In the genomic region with DNA sequence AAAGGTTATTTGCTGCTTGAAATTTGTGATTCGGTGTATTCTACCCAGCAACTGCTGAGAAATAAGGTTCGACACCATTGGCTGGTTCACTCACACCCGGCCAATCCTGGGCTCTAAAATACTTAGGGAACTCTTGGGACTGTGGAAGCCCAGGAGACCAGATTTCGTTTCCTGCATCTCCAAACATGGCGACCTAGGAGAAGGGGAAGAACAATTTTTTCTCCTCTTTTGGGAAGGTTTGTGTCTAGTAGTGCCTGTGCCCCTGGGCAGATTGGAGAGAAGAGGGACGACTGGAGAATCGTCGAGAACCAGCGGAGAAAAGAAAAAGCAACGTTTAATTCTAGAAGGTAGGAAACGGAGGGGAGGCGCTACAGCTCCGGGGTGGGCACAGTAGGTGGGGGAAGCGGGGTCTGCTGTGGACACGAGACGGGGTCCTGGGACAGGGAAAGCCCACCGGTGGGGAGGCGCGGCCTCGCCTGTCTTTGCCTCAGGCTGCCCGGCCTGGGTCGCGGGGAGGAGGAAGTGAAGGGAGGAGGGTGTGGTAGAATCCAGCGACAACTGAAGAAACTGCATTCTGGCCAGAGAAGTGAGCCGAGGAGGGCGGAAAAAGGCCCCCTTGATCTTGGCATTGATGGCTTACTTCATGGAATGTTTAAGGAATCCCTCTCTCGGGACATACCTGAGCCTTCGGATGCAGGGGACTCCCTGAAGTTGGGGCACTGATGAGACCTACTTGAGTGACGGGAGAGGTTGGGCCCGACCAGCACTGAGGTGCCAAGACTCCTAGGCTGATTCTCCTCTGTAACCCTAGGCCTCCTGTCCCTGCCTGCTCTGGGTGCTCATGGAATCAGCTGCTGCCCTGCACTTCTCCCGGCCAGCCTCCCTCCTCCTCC, we compare ENCODE assay signal across 8 cellular contexts. TPM values are rescaled to one million over a fixed set of nuclear protein-coding genes. Genes with fewer than 3 reads are reported as not detected.
DNase-seq lines count a peak whose midpoint lies in the region; ATAC-seq and TF ChIP-seq lines count a peak whose summit lies in the region.

A gene (plus strand): TSS at position 160 of the 893 bp plus-strand sequence. CDS start 682 bp downstream, at position 842.

- peak within 1 kb of the TSS; percentile 96 for H3K4me3 Mint-ChIP-seq in activated naive CD8-positive, alpha-beta T cell treated with anti-CD3 and anti-CD28 coated beads, Interleukin-2, amount 10 ng/mL, durations not matched to agents 7 days and 5 days

- ATAC-seq in HG02623 (IDR thresholded peaks at IDR 0.05; ENCODE audit: unreplicated experiment) = peak; percentile 98
- ATAC-seq in activated naive CD8-positive, alpha-beta T cell treated with anti-CD3 and anti-CD28 coated beads, Interleukin-2, amount 10 ng/mL, durations not matched to agents 7 days and 5 days (ENCODE audit: low read depth) = peak; percentile 97
- peak; percentile 98 for ATAC-seq in omental fat pad (ENCODE audit: low FRiP score)

- H3K9me3 ChIP-seq in tibial artery = no peaks in the 10 kb centered on the region

- no peaks in the 10 kb centered on the region for H3K27me3 Mint-ChIP-seq in activated naive CD8-positive, alpha-beta T cell treated with anti-CD3 and anti-CD28 coated beads, Interleukin-2, amount 10 ng/mL, durations not matched to agents 7 days and 5 days

- peak within 1 kb of the TSS; percentile 90 to 98 for H3K4me3 ChIP-seq in tibial artery

- peak within 1 kb of the TSS; percentile 93 for H3K27ac Mint-ChIP-seq in activated naive CD8-positive, alpha-beta T cell treated with anti-CD3 and anti-CD28 coated beads, Interleukin-2, amount 10 ng/mL, durations not matched to agents 7 days and 5 days

- H3K4me1 ChIP-seq in tibial artery = peaks cover 0 to 50% (median 45%) of the 10 kb centered on the region in 4 donors

- H3K27me3 ChIP-seq in tibial artery = no peaks in the 10 kb centered on the region

- peaks cover 18 to 21% (median 20%) of the 10 kb centered on the region in 3 donors for H3K36me3 ChIP-seq in tibial artery

- H3K27ac ChIP-seq in tibial artery = peak within 1 kb of the TSS; percentile 98 to 99

- no peaks in the 10 kb centered on the region for H3K9me3 Mint-ChIP-seq in activated naive CD8-positive, alpha-beta T cell treated with anti-CD3 and anti-CD28 coated beads, Interleukin-2, amount 10 ng/mL, durations not matched to agents 7 days and 5 days

- H3K36me3 Mint-ChIP-seq in activated naive CD8-positive, alpha-beta T cell treated with anti-CD3 and anti-CD28 coated beads, Interleukin-2, amount 10 ng/mL, durations not matched to agents 7 days and 5 days = peaks cover 34% of the 10 kb centered on the region

- peaks cover 43% of the 10 kb centered on the region for H3K4me1 Mint-ChIP-seq in activated naive CD8-positive, alpha-beta T cell treated with anti-CD3 and anti-CD28 coated beads, Interleukin-2, amount 10 ng/mL, durations not matched to agents 7 days and 5 days

- POLR2A ChIA-PET in activated naive CD8-positive, alpha-beta T cell treated with anti-CD3 and anti-CD28 coated beads, Interleukin-2, amount 10 ng/mL, durations not matched to agents 7 days and 5 days (lab: Charles Lee) = interaction anchor here (1.2 kb wide), 1 partner anchor 16 kb away, joined by 10 read pairs; no protein-coding TSS in a partner anchor

- intact Hi-C loops in head of caudate nucleus (cut with DNase I) = no loop called here
- intact Hi-C loops in tibial artery (cut with DNase I; ENCODE audit: low total_unique reads) = no loop called here

- DNase-seq in GM10266 (ENCODE audit: extremely low spot score) = peak; percentile 76
- DNase-seq in NCI-H1092 (lab: John Stamatoyannopoulos, UW) = peak; percentile 72
- DNase-seq in SKM-1 (lab: John Stamatoyannopoulos, UW; ENCODE audit: unreplicated experiment) = peak; percentile 77
- DNase-seq in activated naive CD8-positive, alpha-beta T cell treated with anti-CD3 and anti-CD28 coated beads, Interleukin-2, amount 10 ng/mL, durations not matched to agents 7 days and 5 days = peak; percentile 68
- peak; percentile 69 to 96 (median 86) for DNase-seq in head of caudate nucleus
- peak; percentile 33 for DNase-seq in omental fat pad (ENCODE audit: low spot score)
- peak; percentile 87 to 89 for DNase-seq in tibial artery

- TF ChIP-seq CTCF in GM10266 (IDR thresholded peaks at IDR 0.05; ENCODE audit: control insufficient read depth, insufficient read depth, low read depth, missing control alignments) (no peak), omental fat pad (IDR thresholded peaks at IDR 0.05) (no peak), tibial artery (IDR thresholded peaks at IDR 0.05) (no peak)

RNA-seq across cellular contexts. Expression of the gene that starts here (rescaled TPM):
- 10 to 100 TPM; 45.2 to 46.7 TPM for total RNA-seq in activated naive CD8-positive, alpha-beta T cell treated with anti-CD3 and anti-CD28 coated beads, Interleukin-2, amount 10 ng/mL, durations not matched to agents 7 days and 5 days
- 10 to 100 TPM; 10.2 to 29.2 (median 15.2) TPM for total RNA-seq in omental fat pad

Comparison
In these comparisons a context has a peak if more than half of its experiments do, and no peak if none do; other contexts are left out.
1. Peak in every context shown above with its lines: DNase-seq, ATAC-seq, H3K4me3 ChIP-seq and H3K27ac ChIP-seq.
2. DNase-seq: peak in every context shown above with its lines; median percentile 88 in tibial artery; 86 in head of caudate nucleus; 77 in SKM-1; 76 in GM10266; 72 in NCI-H1092; 68 in activated naive CD8-positive, alpha-beta T cell treated with anti-CD3 and anti-CD28 coated beads, Interleukin-2, amount 10 ng/mL, durations not matched to agents 7 days and 5 days; 33 in omental fat pad.